ENCODE assay signal across 19 cellular contexts in the genomic region with DNA sequence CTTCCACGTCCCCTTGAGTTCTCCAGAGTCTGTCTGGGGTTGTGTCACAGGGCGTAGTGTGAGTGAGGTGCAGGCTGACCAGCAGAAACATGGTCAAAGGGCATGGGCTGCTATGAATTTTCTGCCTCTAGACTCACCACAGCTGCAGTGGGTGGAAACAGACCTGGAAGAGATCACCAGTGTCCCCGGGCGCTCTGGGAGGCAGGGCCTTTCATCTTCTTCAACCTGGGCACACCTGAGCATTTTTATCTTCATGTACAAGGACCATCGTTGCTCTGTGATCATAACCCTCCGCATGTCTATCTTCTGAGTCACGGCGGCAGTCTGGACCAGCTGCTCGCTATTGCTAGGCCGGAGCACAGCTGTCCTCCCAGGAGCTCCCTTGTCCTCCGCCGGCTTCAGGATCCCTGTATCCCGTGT. TPM values are rescaled to one million over a fixed set of nuclear protein-coding genes. Genes with fewer than 3 reads are reported as not detected.
DNase-seq lines count a peak whose midpoint lies in the region; ATAC-seq and TF ChIP-seq lines count a peak whose summit lies in the region.
"Had no signal": no experiment of that assay in that cellular context is flagged by ENCODE, and none has a peak within 500 bp of the region (broad histone marks: within the 10 kb centered on the region; RNA-seq: fewer than 3 reads in every experiment).

No MANE protein-coding gene starts in this region.

- H3K4me2 ChIP-seq in smooth muscle cell: no peak overlapping the region
- H3K4me2 ChIP-seq: SK-N-SH had no signal

- intact Hi-C loops in transverse colon (cut with DNase I; ENCODE audit: low total_unique reads): no loop called here

- H3K79me2 ChIP-seq in smooth muscle cell (ENCODE audit: low read depth): no peaks in the 10 kb centered on the region

- TF ChIP-seq POLR2A in transverse colon (IDR thresholded peaks at IDR 0.05): no peak

- H3F3A ChIP-seq in smooth muscle cell (ENCODE audit: low read depth): no peaks in the 10 kb centered on the region

- no peak overlapping the region for H2AFZ ChIP-seq in smooth muscle cell (ENCODE audit: low read depth)

- no peaks in the 10 kb centered on the region for H3K27me3 Mint-ChIP-seq in memory B cell

- no peaks in the 10 kb centered on the region for H3K27me3 ChIP-seq in smooth muscle cell (ENCODE audit: low read depth)
- H3K27me3 ChIP-seq in transverse colon: no peaks in the 10 kb centered on the region
- H3K27me3 ChIP-seq: ascending aorta had no signal

- H3K27ac ChIP-seq in smooth muscle cell (ENCODE audit: low read depth) (peak overlapping the region; percentile 45), transverse colon (no peak overlapping the region)
- H3K27ac ChIP-seq: ascending aorta had no signal

- TF ChIP-seq CTCF in choroid plexus epithelial cell (conservative IDR thresholded peaks at IDR 0.05; ENCODE audit: low read depth, low read length): no peak
- no peak for TF ChIP-seq CTCF in smooth muscle cell (IDR thresholded peaks at IDR 0.05; ENCODE audit: borderline replicate concordance, insufficient read depth, poor library complexity, severe bottlenecking)
- TF ChIP-seq CTCF in transverse colon (IDR thresholded peaks at IDR 0.05): no peak

- H3K9me3 ChIP-seq in smooth muscle cell (replicated peaks; ENCODE audit: low read depth) (no peaks in the 10 kb centered on the region), transverse colon (no peaks in the 10 kb centered on the region)
- H3K9me3 ChIP-seq: ascending aorta, left ventricle myocardium inferior, SK-N-SH had no signal

- peak overlapping the region; percentile 21 for H3K27ac Mint-ChIP-seq in memory B cell
- H3K27ac Mint-ChIP-seq: activated CD8-positive, alpha-beta T cell treated with anti-CD3 and anti-CD28 coated beads, Interleukin-2, amount 10 ng/mL, durations not matched to agents 7 days and 5 days; HFFc6 had no signal

- WGBS in smooth muscle cell (ENCODE audit: low lambda C conversion rate): 56% methylated on average over 13 of the region's 13 CpGs
- WGBS in transverse colon (ENCODE audit: low coverage in 1 of 2), 2 donors: 80% methylated on average over 13 of the region's 13 CpGs; no CpG with 5 or more reads in 1 of the 2 donors

- H3K4me1 Mint-ChIP-seq in memory B cell: peaks cover 13% of the 10 kb centered on the region
- H3K4me1 Mint-ChIP-seq: neural crest cell had no signal

- no peak overlapping the region for H3K4me3 ChIP-seq in choroid plexus epithelial cell (ENCODE audit: low read depth, low read length)
- no peak overlapping the region for H3K4me3 ChIP-seq in smooth muscle cell
- H3K4me3 ChIP-seq in transverse colon: no peak overlapping the region
- H3K4me3 ChIP-seq: ascending aorta, left ventricle myocardium inferior had no signal

- H3K9ac ChIP-seq in smooth muscle cell (ENCODE audit: low read depth): no peak overlapping the region
- H3K9ac ChIP-seq: SK-N-SH had no signal

- in situ Hi-C loops in transverse colon (cut with MboI; ENCODE audit: low pct_ligation_motif_present in 1 of 4, low pct_unique_long_range_greater_than_20kb in 1 of 4, low sequenced_read_pairs in 3 of 4): no loop called here

- no peak overlapping the region for H3K4me3 Mint-ChIP-seq in memory B cell
- H3K4me3 Mint-ChIP-seq: activated CD8-positive, alpha-beta T cell treated with anti-CD3 and anti-CD28 coated beads, Interleukin-2, amount 10 ng/mL, durations not matched to agents 7 days and 5 days; HFFc6; neural crest cell had no signal

- TF ChIP-seq EP300 in transverse colon (IDR thresholded peaks at IDR 0.05; ENCODE audit: low read depth): no peak

- H3K36me3 Mint-ChIP-seq in memory B cell: no peaks in the 10 kb centered on the region

- H3K4me1 ChIP-seq in smooth muscle cell (ENCODE audit: low read depth) (no peaks in the 10 kb centered on the region), transverse colon (peaks cover 0 to 28% (median 12%) of the 10 kb centered on the region in 4 donors)
- H3K4me1 ChIP-seq: ascending aorta had no signal

- peak; percentile 68 for DNase-seq in HT-29 (ENCODE audit: low spot score)
- DNase-seq in choroid plexus epithelial cell (ENCODE audit: low read depth): peak; percentile 23
- no peak for DNase-seq in memory B cell (ENCODE audit: low spot score in 2 of 2)
- DNase-seq in smooth muscle cell (lab: John Stamatoyannopoulos, UW; ENCODE audit: unreplicated experiment): no peak
- no peak for DNase-seq in transverse colon
- DNase-seq in cerebellar nuclear complex (lab: John Stamatoyannopoulos, UW): no peak
- DNase-seq: activated CD8-positive, alpha-beta T cell treated with anti-CD3 and anti-CD28 coated beads, Interleukin-2, amount 10 ng/mL, durations not matched to agents 7 days and 5 days; C1 segment of cervical spinal cord; HFFc6; Kasumi-1; left ventricle myocardium inferior; NCI-H146; SK-N-SH; stimulated activated CD4-positive, alpha-beta T cell treated with anti-CD3 and anti-CD28 coated beads, Interleukin-4, amount 100 ng/mL, for 4 hours had no signal

- no peaks in the 10 kb centered on the region for H3K9me3 Mint-ChIP-seq in memory B cell
- H3K9me3 Mint-ChIP-seq: HFFc6, neural crest cell had no signal

- no peaks in the 10 kb centered on the region for H4K20me1 ChIP-seq in smooth muscle cell (ENCODE audit: low read depth)

- ATAC-seq in memory B cell (ENCODE audit: low read depth) (no peak), HG03565 (IDR thresholded peaks at IDR 0.05; ENCODE audit: unreplicated experiment) (no peak), GM21737 (IDR thresholded peaks at IDR 0.05; ENCODE audit: unreplicated experiment) (no peak)
- ATAC-seq: activated CD8-positive, alpha-beta T cell treated with anti-CD3 and anti-CD28 coated beads, Interleukin-2, amount 10 ng/mL, durations not matched to agents 7 days and 5 days; sciatic nerve had no signal

- no peaks in the 10 kb centered on the region for H3K36me3 ChIP-seq in smooth muscle cell (ENCODE audit: low read depth)
- no peaks in the 10 kb centered on the region for H3K36me3 ChIP-seq in transverse colon
- H3K36me3 ChIP-seq: ascending aorta, left ventricle myocardium inferior had no signal

RNA-seq across cellular contexts. Expression of a gene that starts 29.6 kb away (rescaled TPM):
- 5.8 and 9.9 TPM in 2 replicates for total RNA-seq in HT-29 (2014; rRNA removed; shearing (Covaris generic))
- total RNA-seq in smooth muscle cell: 188 and 310 TPM in 2 replicates
- polyA plus RNA-seq in smooth muscle cell: 179 and 188 TPM in 2 replicates
- total RNA-seq in transverse colon: 10 to 100 TPM; 19.1 to 32.9 (median 22.6) TPM

Comparison
In these comparisons a context has a peak if more than half of its experiments do, and no peak if none do; other contexts are left out.
1. DNase-seq: peak in HT-29 (single experiment) and choroid plexus epithelial cell (single experiment); none in memory B cell (0 of 2), smooth muscle cell (single experiment), transverse colon (single experiment) and cerebellar nuclear complex (0 of 2).